1 cellular context compared by ENCODE assay signal in genomic region chr14:39218171-39218769, GRCh38.
TF ChIP-seq lines count a peak whose summit lies in the region.

No MANE protein-coding gene starts in this region.

TF ChIP-seq in HepG2, 621 proteins besides CTCF, POLR2A, EP300 and RAD21 (continues in another document):
- no peak for TF ChIP-seq MLX (CRISPR knock-in tag; IDR thresholded peaks at IDR 0.05)
- no peak for TF ChIP-seq SP4 (CRISPR knock-in tag; IDR thresholded peaks at IDR 0.05)
- TF ChIP-seq GTF2F1 (IDR thresholded peaks at IDR 0.05; ENCODE audit: low read length) = no peak
- TF ChIP-seq TAF15 (IDR thresholded peaks at IDR 0.05; ENCODE audit: low read depth, low read length, poor library complexity, severe bottlenecking) = no peak
- no peak for TF ChIP-seq GLMP (CRISPR knock-in tag; IDR thresholded peaks at IDR 0.05; ENCODE audit: borderline replicate concordance)
- TF ChIP-seq SMARCE1 (IDR thresholded peaks at IDR 0.05; ENCODE audit: borderline replicate concordance) = peak; percentile 22; the same call in 1 of the 2 replicates
- no peak for TF ChIP-seq NCOA2 (CRISPR knock-in tag; IDR thresholded peaks at IDR 0.05)
- no peak for TF ChIP-seq ZBTB2 (CRISPR knock-in tag; IDR thresholded peaks at IDR 0.05; ENCODE audit: low read depth)
- no peak for TF ChIP-seq ZFY (CRISPR knock-in tag; IDR thresholded peaks at IDR 0.05)
- TF ChIP-seq FOXP4 (CRISPR knock-in tag; IDR thresholded peaks at IDR 0.05) = no peak
- no peak for TF ChIP-seq ZIK1 (CRISPR knock-in tag; IDR thresholded peaks at IDR 0.05; ENCODE audit: borderline replicate concordance, low read depth)
- no peak for TF ChIP-seq REPIN1 (CRISPR knock-in tag; IDR thresholded peaks at IDR 0.05; ENCODE audit: borderline replicate concordance, low read depth)
- TF ChIP-seq HNRNPL (IDR thresholded peaks at IDR 0.05; ENCODE audit: low read depth, low read length) = no peak
- TF ChIP-seq ZNF350 (CRISPR knock-in tag; IDR thresholded peaks at IDR 0.05; ENCODE audit: borderline replicate concordance, low read depth) = no peak
- TF ChIP-seq SAFB2 (CRISPR knock-in tag; IDR thresholded peaks at IDR 0.05; ENCODE audit: borderline replicate concordance, low read depth) = no peak
- TF ChIP-seq CBX2 (IDR thresholded peaks at IDR 0.05; ENCODE audit: low read depth, low read length) = no peak
- TF ChIP-seq CBX2 (CRISPR knock-in tag; IDR thresholded peaks at IDR 0.05; ENCODE audit: low read depth) = 0 out of 2 replicates have a peak, but pooled peaks have one; percentile 78
- no peak for TF ChIP-seq NFRKB (IDR thresholded peaks at IDR 0.05)
- TF ChIP-seq ZSCAN30 (CRISPR knock-in tag; IDR thresholded peaks at IDR 0.05) = no peak
- no peak for TF ChIP-seq ZNF577 (CRISPR knock-in tag; IDR thresholded peaks at IDR 0.05; ENCODE audit: borderline replicate concordance, low read depth)
- 0 out of 2 replicates have a peak, but pooled peaks have one; percentile 35 for TF ChIP-seq FOXK1 (CRISPR knock-in tag; IDR thresholded peaks at IDR 0.05; ENCODE audit: borderline replicate concordance, low read depth)
- no peak for TF ChIP-seq PTBP1 (IDR thresholded peaks at IDR 0.05; ENCODE audit: low read depth, low read length, poor library complexity, severe bottlenecking)
- no peak for TF ChIP-seq STAT6 (CRISPR knock-in tag; IDR thresholded peaks at IDR 0.05; ENCODE audit: borderline replicate concordance)
- TF ChIP-seq ZNF335 (CRISPR knock-in tag; IDR thresholded peaks at IDR 0.05) = no peak
- TF ChIP-seq NR2C2 (CRISPR knock-in tag; IDR thresholded peaks at IDR 0.05; ENCODE audit: borderline replicate concordance) = no peak
- no peak for TF ChIP-seq NFE2L2 (IDR thresholded peaks at IDR 0.05; ENCODE audit: low read length)
- no peak for TF ChIP-seq NFKBIZ (CRISPR knock-in tag; IDR thresholded peaks at IDR 0.05)
- peak; percentile 62; the same call in 1 of the 2 replicates for TF ChIP-seq ZNF362 (CRISPR knock-in tag; IDR thresholded peaks at IDR 0.05; ENCODE audit: borderline replicate concordance)
- TF ChIP-seq NCOR1 (IDR thresholded peaks at IDR 0.05; ENCODE audit: borderline replicate concordance, low read length) = no peak
- TF ChIP-seq ZNF446 (CRISPR knock-in tag; IDR thresholded peaks at IDR 0.05) = no peak
- no peak for TF ChIP-seq HINFP (CRISPR knock-in tag; IDR thresholded peaks at IDR 0.05; ENCODE audit: low read depth)
- no peak for TF ChIP-seq HNRNPH1 (optimal IDR thresholded peaks at IDR 0.05; ENCODE audit: low read depth, low read length)
- TF ChIP-seq MAFF (IDR thresholded peaks at IDR 0.05; ENCODE audit: low read depth, low read length) = peak; percentile 65
- no peak for TF ChIP-seq MTERF4 (CRISPR knock-in tag; IDR thresholded peaks at IDR 0.05)
- TF ChIP-seq PBX2 (CRISPR knock-in tag; IDR thresholded peaks at IDR 0.05) = no peak
- no peak for TF ChIP-seq KLF15 (CRISPR knock-in tag; IDR thresholded peaks at IDR 0.05; ENCODE audit: borderline replicate concordance)
- no peak for TF ChIP-seq KLF6 (CRISPR knock-in tag; IDR thresholded peaks at IDR 0.05)
- no peak for TF ChIP-seq EEA1 (CRISPR knock-in tag; IDR thresholded peaks at IDR 0.05; ENCODE audit: borderline replicate concordance)
- TF ChIP-seq CSRNP2 (CRISPR knock-in tag; conservative IDR thresholded peaks at IDR 0.05; ENCODE audit: low read depth) = no peak
- no peak for TF ChIP-seq ARHGAP35 (CRISPR knock-in tag; IDR thresholded peaks at IDR 0.05; ENCODE audit: borderline replicate concordance)
- TF ChIP-seq THYN1 (CRISPR knock-in tag; IDR thresholded peaks at IDR 0.05; ENCODE audit: borderline replicate concordance, low read depth) = no peak
- TF ChIP-seq ZNF746 (CRISPR knock-in tag; IDR thresholded peaks at IDR 0.05) = no peak
- peak; percentile 90 for TF ChIP-seq RARA (CRISPR knock-in tag; IDR thresholded peaks at IDR 0.05)
- peak; percentile 31; the same call in 1 of the 2 replicates for TF ChIP-seq SMAD9 (CRISPR knock-in tag; IDR thresholded peaks at IDR 0.05)
- TF ChIP-seq SPEN (CRISPR knock-in tag; IDR thresholded peaks at IDR 0.05; ENCODE audit: low read depth) = no peak
- TF ChIP-seq GPBP1L1 (CRISPR knock-in tag; IDR thresholded peaks at IDR 0.05) = no peak
- no peak for TF ChIP-seq ZFP41 (CRISPR knock-in tag; IDR thresholded peaks at IDR 0.05; ENCODE audit: borderline replicate concordance)
- no peak for TF ChIP-seq KDM5A (IDR thresholded peaks at IDR 0.05; ENCODE audit: borderline replicate concordance, low read length)
- no peak for TF ChIP-seq EHMT2 (IDR thresholded peaks at IDR 0.05; ENCODE audit: borderline replicate concordance, low read depth, low read length)
- TF ChIP-seq TFDP2 (CRISPR knock-in tag; IDR thresholded peaks at IDR 0.05) = no peak
- no peak for TF ChIP-seq ZNF124 (CRISPR knock-in tag; IDR thresholded peaks at IDR 0.05)
- no peak for TF ChIP-seq CAMTA2 (CRISPR knock-in tag; IDR thresholded peaks at IDR 0.05; ENCODE audit: borderline replicate concordance)
